19 cellular contexts compared by ENCODE assay signal in genomic region chr3:31433679-31433992, GRCh38.
"Had no signal": no experiment of that assay in that cellular context is flagged by ENCODE, and none has a peak within 500 bp of the region (broad histone marks: within the 10 kb centered on the region; RNA-seq: fewer than 3 reads in every experiment).

No MANE protein-coding gene starts in this region.

- H3K27me3 ChIP-seq: hepatocyte, tibial nerve, uterus had no signal

- H3K4me1 Mint-ChIP-seq: activated CD8-positive, alpha-beta memory T cell treated with anti-CD3 and anti-CD28 coated beads, Interleukin-2, amount 10 ng/mL, durations not matched to agents 7 days and 5 days; mesothelial cell of epicardium had no signal

- H3K4me1 ChIP-seq: tibial nerve, uterus had no signal

- H3K79me2 ChIP-seq: hepatocyte had no signal

- H3K27me3 Mint-ChIP-seq: activated CD8-positive, alpha-beta memory T cell treated with anti-CD3 and anti-CD28 coated beads, Interleukin-2, amount 10 ng/mL, durations not matched to agents 7 days and 5 days; progenitor cell of endocrine pancreas had no signal

- H3K36me3 ChIP-seq: tibial nerve, uterus, WERI-Rb-1 had no signal

- H3K27ac ChIP-seq: hepatocyte, tibial nerve, uterus, WERI-Rb-1 had no signal

- H3K4me3 Mint-ChIP-seq: activated CD8-positive, alpha-beta memory T cell treated with anti-CD3 and anti-CD28 coated beads, Interleukin-2, amount 10 ng/mL, durations not matched to agents 7 days and 5 days; activated T-cell treated with anti-CD3 and anti-CD28 coated beads, Interleukin-2, amount 50 U/mL, for 4 hours; mesothelial cell of epicardium had no signal

- H3K27ac Mint-ChIP-seq: activated CD8-positive, alpha-beta memory T cell treated with anti-CD3 and anti-CD28 coated beads, Interleukin-2, amount 10 ng/mL, durations not matched to agents 7 days and 5 days; activated naive CD4-positive, alpha-beta T cell treated with anti-CD3 and anti-CD28 coated beads, Interleukin-2, amount 50 U/mL, for 72 hours; mesothelial cell of epicardium; progenitor cell of endocrine pancreas had no signal

- FAIRE-seq: colon, small intestine had no signal

- H3K4me3 ChIP-seq: hepatocyte, lung, tibial nerve, uterus had no signal

- H3K9me3 ChIP-seq: uterus had no signal

- H2AFZ ChIP-seq: hepatocyte had no signal

- ATAC-seq: activated CD8-positive, alpha-beta memory T cell treated with anti-CD3 and anti-CD28 coated beads, Interleukin-2, amount 10 ng/mL, durations not matched to agents 7 days and 5 days; activated T-cell treated with anti-CD3 and anti-CD28 coated beads, Interleukin-2, amount 50 U/mL, for 4 hours; right cardiac atrium had no signal

- H3K4me2 ChIP-seq: hepatocyte had no signal

- DNase-seq: activated CD4-positive, alpha-beta T cell treated with anti-CD3 and anti-CD28 coated beads, Interleukin-2, amount 50 U/mL, for 48 hours; activated CD8-positive, alpha-beta memory T cell treated with anti-CD3 and anti-CD28 coated beads, Interleukin-2, amount 10 ng/mL, durations not matched to agents 7 days and 5 days; activated effector memory CD4-positive, alpha-beta T cell treated with anti-CD3 and anti-CD28 coated beads, Interleukin-2, amount 50 U/mL, for 16 hours; activated T-cell treated with anti-CD3 and anti-CD28 coated beads, Interleukin-2, amount 50 U/mL, for 4 hours; islet precursor cell; right cardiac atrium; small intestine; stimulated activated CD4-positive, alpha-beta T cell treated with anti-CD3 and anti-CD28 coated beads, Interleukin-4, amount 100 ng/mL, for 24 hours; stimulated activated naive CD4-positive, alpha-beta T cell; substantia nigra; uterus; WERI-Rb-1 had no signal
